In genomic region chr22:28597665-28598064, GRCh38 we compare ENCODE assay signal across 32 cellular contexts.
"Had no signal": no experiment of that assay in that cellular context is flagged by ENCODE, and none has a peak within 500 bp of the region (broad histone marks: within the 10 kb centered on the region; RNA-seq: fewer than 3 reads in every experiment).

No MANE protein-coding gene starts in this region.

- H3K27ac ChIP-seq: adrenal gland, body of pancreas, esophagus muscularis mucosa, foreskin keratinocyte, gastrocnemius medialis, heart left ventricle had no signal

- DNase-seq: activated CD4-positive, alpha-beta memory T cell treated with anti-CD3 and anti-CD28 coated beads for 36 hours; activated CD4-positive, alpha-beta T cell treated with anti-CD3 and anti-CD28 coated beads for 36 hours; activated CD4-positive, alpha-beta T cell treated with anti-CD3 and anti-CD28 coated beads, Interleukin-2, amount 10 ng/mL, durations not matched to agents 24 days and 14 days; activated CD4-positive, CD25-positive, alpha-beta regulatory T cell; activated CD4-positive, CD25-positive, alpha-beta regulatory T cell treated with anti-CD3 and anti-CD28 coated beads, Interleukin-2, amount 50 U/mL, for 72 hours; activated CD8-positive, alpha-beta memory T cell treated with anti-CD3 and anti-CD28 coated beads, Interleukin-2, amount 10 ng/mL, durations not matched to agents 7 days and 5 days; activated CD8-positive, alpha-beta memory T cell treated with anti-CD3 and anti-CD28 coated beads, Interleukin-2, amount 50 U/mL, for 4 hours; activated CD8-positive, alpha-beta T cell treated with anti-CD3 and anti-CD28 coated beads, Interleukin-2, amount 10 ng/mL, durations not matched to agents 7 days and 5 days; activated effector memory CD4-positive, alpha-beta T cell treated with anti-CD3 and anti-CD28 coated beads, Interleukin-2, amount 50 U/mL, for 16 hours; activated naive CD4-positive, alpha-beta T cell treated with anti-CD3 and anti-CD28 coated beads for 36 hours; activated naive CD8-positive, alpha-beta T cell treated with anti-CD3 and anti-CD28 coated beads for 36 hours; activated naive CD8-positive, alpha-beta T cell treated with anti-CD3 and anti-CD28 coated beads, Interleukin-2, amount 50 U/mL, for 24 hours; activated T-cell treated with anti-CD3 and anti-CD28 coated beads, Interleukin-2, amount 50 U/mL, for 1 hour; activated T-cell treated with anti-CD3 and anti-CD28 coated beads, Interleukin-2, amount 50 U/mL, for 48 hours; adrenal gland; amygdala; aorta; body of pancreas; caudate nucleus; cortex of kidney; dermis blood vessel endothelial cell; effector CD4-positive, alpha-beta T cell; effector memory CD8-positive, alpha-beta T cell; erythroblast; foreskin keratinocyte; gastrocnemius medialis; glutamatergic neuron; heart left ventricle; hypothalamus; T1000 had no signal

- H3K9me3 ChIP-seq: adrenal gland, body of pancreas, esophagus muscularis mucosa, gastrocnemius medialis, heart left ventricle had no signal

- FAIRE-seq: colon had no signal

- ATAC-seq: activated CD4-positive, alpha-beta T cell treated with anti-CD3 and anti-CD28 coated beads for 36 hours; activated CD8-positive, alpha-beta memory T cell treated with anti-CD3 and anti-CD28 coated beads, Interleukin-2, amount 10 ng/mL, durations not matched to agents 7 days and 5 days; activated CD8-positive, alpha-beta T cell treated with anti-CD3 and anti-CD28 coated beads, Interleukin-2, amount 10 ng/mL, durations not matched to agents 7 days and 5 days; activated naive CD8-positive, alpha-beta T cell treated with anti-CD3 and anti-CD28 coated beads, Interleukin-2, amount 50 U/mL, for 24 hours; body of pancreas; effector memory CD8-positive, alpha-beta T cell; foreskin keratinocyte; gastrocnemius medialis; heart left ventricle had no signal

- H3K27me3 ChIP-seq: adrenal gland, body of pancreas, esophagus muscularis mucosa, foreskin keratinocyte, gastrocnemius medialis, heart left ventricle had no signal

- H3K4me3 ChIP-seq: adrenal gland, body of pancreas, esophagus muscularis mucosa, gastrocnemius medialis, heart left ventricle had no signal

- H3K36me3 ChIP-seq: adrenal gland, esophagus muscularis mucosa, gastrocnemius medialis, heart left ventricle had no signal

- H3K4me1 ChIP-seq: foreskin keratinocyte, gastrocnemius medialis had no signal
